ENCODE assay signal across 8 cellular contexts in the genomic region with DNA sequence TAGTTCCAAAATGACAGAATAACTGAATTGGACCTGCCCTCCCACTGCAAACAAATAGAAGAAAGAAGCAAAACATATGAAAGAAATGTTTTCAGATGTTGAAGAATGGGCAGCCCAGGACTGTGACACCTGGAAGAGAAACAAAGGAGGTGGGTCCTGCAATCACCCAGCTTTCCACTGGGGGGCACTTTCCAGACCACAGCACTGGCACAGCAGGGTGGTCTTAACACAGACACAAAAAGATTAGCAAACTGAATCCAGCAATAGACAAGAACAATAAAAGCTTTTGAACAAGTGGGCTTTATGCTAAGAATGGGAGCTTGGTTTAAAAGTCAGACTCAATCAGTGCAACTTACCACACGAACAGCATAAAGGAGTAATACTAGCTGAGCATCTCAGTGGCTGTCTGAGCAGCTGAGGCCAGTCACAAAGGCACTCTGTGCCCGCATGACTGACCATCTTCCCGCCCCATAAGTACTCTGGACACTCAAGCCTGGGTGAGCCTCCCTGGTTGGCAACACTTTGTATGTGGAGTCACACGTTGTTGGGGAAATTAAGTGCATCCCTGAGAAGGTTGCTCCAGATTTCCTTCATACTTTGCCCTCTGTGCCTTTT. TPM values are rescaled to one million over a fixed set of nuclear protein-coding genes. Genes with fewer than 3 reads are reported as not detected.
A peak's percentile ranks its signal among the peaks of the same experiment; 100 is the strongest.
DNase-seq lines count a peak whose midpoint lies in the region; ATAC-seq and TF ChIP-seq lines count a peak whose summit lies in the region.

No MANE protein-coding gene starts in this region.

- no peaks in the 10 kb centered on the region for H3K36me3 ChIP-seq in effector memory CD4-positive, alpha-beta T cell (ENCODE audit: control insufficient read depth, insufficient read depth, low read length)
- no peaks in the 10 kb centered on the region for H3K36me3 ChIP-seq in adrenal gland (replicated peaks in 1 of 2)

- H3K27me3 Mint-ChIP-seq in effector memory CD8-positive, alpha-beta T cell, result peaks cover 36 to 67% of the 10 kb centered on the region in 2 donors

- no peak for ATAC-seq in effector memory CD8-positive, alpha-beta T cell (replicated peaks)

- no peak overlapping the region for H3K4me3 Mint-ChIP-seq in effector memory CD8-positive, alpha-beta T cell

- H3K4me1 ChIP-seq in effector memory CD4-positive, alpha-beta T cell (ENCODE audit: control insufficient read depth, insufficient read depth, low read length, poor library complexity, severe bottlenecking), result no peaks in the 10 kb centered on the region
- no peaks in the 10 kb centered on the region for H3K4me1 ChIP-seq in adrenal gland (replicated peaks in 1 of 2)

- peaks cover 2% of the 10 kb centered on the region for H3K36me3 Mint-ChIP-seq in effector memory CD8-positive, alpha-beta T cell (ENCODE audit: insufficient read depth)

- intact Hi-C loops in adrenal gland (cut with DNase I), result no loop called here

- no peak overlapping the region for H3K27ac Mint-ChIP-seq in effector memory CD8-positive, alpha-beta T cell

- H3K27me3 ChIP-seq in effector memory CD4-positive, alpha-beta T cell (replicated peaks; ENCODE audit: control insufficient read depth, insufficient read depth, low read length, poor library complexity, severe bottlenecking), result no peaks in the 10 kb centered on the region
- H3K27me3 ChIP-seq in adrenal gland, result no peaks in the 10 kb centered on the region

- DNase-seq in DMS53 (lab: John Stamatoyannopoulos, UW) (peak; percentile 73), HFF-Myc (ENCODE audit: extremely low read depth, low read depth) (no peak), SW480 (ENCODE audit: low spot score) (peak; percentile 8), kidney glomerular epithelial cell (lab: John Stamatoyannopoulos, UW) (peak; percentile 19), adrenal gland (no peak), globus pallidus (ENCODE audit: low spot score) (no peak)
- DNase-seq in effector memory CD4-positive, alpha-beta T cell, result no peak
- no peak for DNase-seq in effector memory CD8-positive, alpha-beta T cell

- H3K27ac ChIP-seq in effector memory CD4-positive, alpha-beta T cell (ENCODE audit: insufficient read depth, low read length, poor library complexity, severe bottlenecking), result no peak overlapping the region
- H3K27ac ChIP-seq in adrenal gland, result no peak overlapping the region

- H3K4me1 Mint-ChIP-seq in effector memory CD8-positive, alpha-beta T cell (ENCODE audit: low read depth in 2 of 2), result peaks cover 0 to 3% of the 10 kb centered on the region in 2 donors

- H3K4me3 ChIP-seq in HFF-Myc (replicated peaks; ENCODE audit: low read depth, low read length) (no peak overlapping the region), adrenal gland (no peak overlapping the region)
- H3K4me3 ChIP-seq in effector memory CD4-positive, alpha-beta T cell (ENCODE audit: insufficient read depth, low read depth, low read length, poor library complexity, severe bottlenecking), result no peak overlapping the region

- H3K9me3 ChIP-seq in effector memory CD4-positive, alpha-beta T cell (ENCODE audit: control insufficient read depth, low read length), result no peaks in the 10 kb centered on the region
- no peaks in the 10 kb centered on the region for H3K9me3 ChIP-seq in adrenal gland (replicated peaks in 1 of 3)

- WGBS in adrenal gland, 4 donors, result 73 to 81% (median 76%) methylated on average over 4 of the region's 4 CpGs

- TF ChIP-seq POLR2A in adrenal gland (IDR thresholded peaks at IDR 0.05), result no peak

- TF ChIP-seq CTCF in HFF-Myc (IDR thresholded peaks at IDR 0.05; ENCODE audit: low read depth, low read length, missing control alignments), result peak; percentile 63
- peak in 1 of 6 experiments; percentile 19 for TF ChIP-seq CTCF in adrenal gland (IDR thresholded peaks at IDR 0.05)

- no peaks in the 10 kb centered on the region for H3K9me3 Mint-ChIP-seq in effector memory CD8-positive, alpha-beta T cell

RNA-seq across cellular contexts. Expression of a gene that starts 27.7 kb away (rescaled TPM):
- 10 to 100 TPM; 35.7 to 93.8 (median 53.9) TPM for total RNA-seq in adrenal gland
- polyA plus RNA-seq in adrenal gland, result 100 to 1,000 TPM in 1 of 3 donors, 10 to 100 TPM in 2; 17.7 to 102 (median 23.5) TPM

RNA-seq across cellular contexts. Expression of a gene that starts 27.8 kb away (rescaled TPM):
- total RNA-seq in adrenal gland, result 10 to 100 TPM in 7 of 8 donors, 1 to 10 TPM in 1; 7.1 to 59.2 (median 23.8) TPM
- 10 to 100 TPM; 15.8 to 59.1 (median 23.2) TPM for polyA plus RNA-seq in adrenal gland

RNA-seq across cellular contexts. Expression of a gene that starts 46.8 kb away (rescaled TPM):
- 1 to 10 TPM; 2.5 to 8.6 (median 5.6) TPM for total RNA-seq in adrenal gland
- polyA plus RNA-seq in adrenal gland, result 1 to 10 TPM; 2.3 to 3.1 (median 2.5) TPM

Comparison
In these comparisons a context has a peak if more than half of its experiments do, and no peak if none do; other contexts are left out.
1. DNase-seq: peak in DMS53 (single experiment), SW480 (single experiment) and kidney glomerular epithelial cell (single experiment); none in HFF-Myc (single experiment), effector memory CD4-positive, alpha-beta T cell (0 of 3), adrenal gland (0 of 7), effector memory CD8-positive, alpha-beta T cell (0 of 3) and globus pallidus (single experiment).